Comparison of ENCODE assay signal across 26 cellular contexts in the genomic region with DNA sequence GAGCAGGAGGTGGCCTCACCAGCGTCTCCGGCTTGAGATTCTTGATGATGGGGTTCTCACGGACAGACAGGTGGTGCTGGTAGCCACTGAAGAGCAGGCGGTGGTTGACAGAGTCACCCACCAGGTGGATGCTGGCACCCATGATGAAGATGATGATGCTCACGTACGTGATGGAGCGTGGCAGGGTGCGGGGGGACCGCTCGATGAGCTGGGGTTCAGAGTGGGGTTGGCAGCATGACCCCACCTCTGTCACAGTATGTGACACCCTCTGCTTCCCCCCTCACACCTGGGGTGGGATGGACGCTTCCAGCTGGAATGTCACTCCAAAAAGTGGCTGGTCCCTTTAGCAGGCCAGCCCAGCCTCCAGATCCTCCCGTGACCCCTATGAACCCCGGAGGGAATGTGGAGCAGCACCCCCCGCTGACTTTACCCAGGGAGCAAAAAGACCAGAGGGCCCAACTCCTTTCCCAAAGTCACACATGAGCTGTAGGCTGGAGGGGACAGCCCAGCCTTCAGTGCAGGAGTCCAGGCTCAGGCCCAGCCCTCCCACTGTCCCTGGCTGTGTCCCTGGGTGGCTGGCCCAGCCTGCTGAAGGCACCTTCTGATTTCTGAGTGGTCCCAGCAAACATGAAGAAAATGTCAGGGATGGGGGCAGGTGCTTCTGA.
DNase-seq lines count a peak whose midpoint lies in the region; ATAC-seq and TF ChIP-seq lines count a peak whose summit lies in the region.
"Had no signal": no experiment of that assay in that cellular context is flagged by ENCODE, and none has a peak within 500 bp of the region (broad histone marks: within the 10 kb centered on the region; RNA-seq: fewer than 3 reads in every experiment).

No MANE protein-coding gene starts in this region.

- DNase-seq in activated effector memory CD4-positive, alpha-beta T cell treated with anti-CD3 and anti-CD28 coated beads, Interleukin-2, amount 50 U/mL, for 16 hours, result peak; percentile 49
- DNase-seq in activated effector memory CD4-positive, alpha-beta T cell treated with Interleukin-2 at 50 U/mL for 16 hours, result no peak
- DNase-seq in islet precursor cell (peak; percentile 27), substantia nigra (lab: John Stamatoyannopoulos, UW) (no peak), NCI-H345 (lab: John Stamatoyannopoulos, UW) (no peak), medulla oblongata (ENCODE audit: extremely low spot score) (no peak)
- DNase-seq: ACHN; activated CD4-positive, alpha-beta memory T cell treated with anti-CD3 and anti-CD28 coated beads, Interleukin-2, amount 10 ng/mL, durations not matched to agents 7 days and 5 days; activated naive CD4-positive, alpha-beta T cell treated with anti-CD3 and anti-CD28 coated beads for 36 hours; Caco-2; DND-41; foreskin melanocyte; hippocampal formation; immature natural killer cell; KBM-7; left lung; MG63; natural killer cell; NCI-H2029; NCI-H526 treated with DMSO at 0.1 percent for 48 hours; trophoblast cell had no signal

- no peak overlapping the region for H3K4me3 ChIP-seq in HEK293 (ENCODE audit: low read depth, low read length)
- H3K4me3 ChIP-seq: breast epithelium, left lung, MG63, SJSA1 had no signal

- no peak for ATAC-seq in HG03571 (IDR thresholded peaks at IDR 0.05; ENCODE audit: unreplicated experiment)
- ATAC-seq: activated CD4-positive, CD25-positive, alpha-beta regulatory T cell treated with anti-CD3 and anti-CD28 coated beads, Interleukin-2, amount 50 U/mL, for 24 hours; natural killer cell had no signal

- CTCF ChIA-PET in HEK293 (lab: Yijun Ruan, JAX), result interaction anchor here (0.6 to 2.8 kb wide), 5 partner anchors 10 to 1252 kb away, joined by 3 to 9 read pairs (median 5); no protein-coding TSS in a partner anchor

- no peaks in the 10 kb centered on the region for H3K9me3 ChIP-seq in HEK293 (ENCODE audit: control insufficient read depth, insufficient read depth, low read depth, low read length)
- H3K9me3 ChIP-seq: breast epithelium, Caco-2, left lung, MG63, SJSA1 had no signal

- no peak overlapping the region for H3K27ac ChIP-seq in HEK293 (ENCODE audit: extremely low read depth, low read depth, low read length)
- H3K27ac ChIP-seq in substantia nigra (ENCODE audit: low read depth, low read length, poor library complexity, severe bottlenecking), result peak overlapping the region; percentile 74
- H3K27ac ChIP-seq: breast epithelium, left lung, SJSA1 had no signal

- no peak for TF ChIP-seq CTCF in HEK293 (tag by site-specific recombination; IDR thresholded peaks at IDR 0.05)

- POLR2A ChIA-PET in HEK293 (lab: Yijun Ruan, JAX), result interaction anchor here (0.5 kb wide), 1 partner anchor 9 kb away, joined by 3 read pairs; no protein-coding TSS in a partner anchor

- H3K4me1 ChIP-seq in HEK293 (ENCODE audit: control insufficient read depth, insufficient read depth, low read length), result no peaks in the 10 kb centered on the region
- H3K4me1 ChIP-seq: breast epithelium, Caco-2 had no signal

- peaks cover 14 to 65% of the 10 kb centered on the region in 2 experiments for H3K36me3 ChIP-seq in HEK293 (ENCODE audit: control insufficient read depth in 2 of 2, insufficient read depth in 1 of 2, low read length in 2 of 2)
- H3K36me3 ChIP-seq: breast epithelium had no signal

TF ChIP-seq in HEK293, 187 proteins besides CTCF, POLR2A, EP300 and RAD21:
- TF ChIP-seq ZNF112 (tag by site-specific recombination; IDR thresholded peaks at IDR 0.05) (no peak), ZNF146 (tag by site-specific recombination; IDR thresholded peaks at IDR 0.05) (no peak), GLIS2 (tag by site-specific recombination; IDR thresholded peaks at IDR 0.05) (0 out of 2 replicates have a peak, but pooled peaks have one; percentile 20), PRDM1 (tag by site-specific recombination; IDR thresholded peaks at IDR 0.05) (no peak)
- TF ChIP-seq, protein P1, sequence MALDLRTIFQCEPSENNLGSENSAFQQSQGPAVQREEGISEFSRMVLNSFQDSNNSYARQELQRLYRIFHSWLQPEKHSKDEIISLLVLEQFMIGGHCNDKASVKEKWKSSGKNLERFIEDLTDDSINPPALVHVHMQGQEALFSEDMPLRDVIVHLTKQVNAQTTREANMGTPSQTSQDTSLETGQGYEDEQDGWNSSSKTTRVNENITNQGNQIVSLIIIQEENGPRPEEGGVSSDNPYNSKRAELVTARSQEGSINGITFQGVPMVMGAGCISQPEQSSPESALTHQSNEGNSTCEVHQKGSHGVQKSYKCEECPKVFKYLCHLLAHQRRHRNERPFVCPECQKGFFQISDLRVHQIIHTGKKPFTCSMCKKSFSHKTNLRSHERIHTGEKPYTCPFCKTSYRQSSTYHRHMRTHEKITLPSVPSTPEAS (tag by site-specific recombination; IDR thresholded peaks at IDR 0.05), result no peak
TF ChIP-seq in HEK293: peak in this region for 1.

Comparison
In these comparisons a context has a peak if more than half of its experiments do, and no peak if none do; other contexts are left out.
1. DNase-seq: peak in activated effector memory CD4-positive, alpha-beta T cell treated with anti-CD3 and anti-CD28 coated beads, Interleukin-2, amount 50 U/mL, for 16 hours (single experiment) and islet precursor cell (single experiment); none in activated effector memory CD4-positive, alpha-beta T cell treated with Interleukin-2 at 50 U/mL for 16 hours (single experiment), substantia nigra (0 of 49), NCI-H345 (single experiment) and medulla oblongata (single experiment).